ENCODE assay signal across 27 cellular contexts in genomic region chr2:10507106-10507505, GRCh38.
"Had no signal": no experiment of that assay in that cellular context is flagged by ENCODE, and none has a peak within 500 bp of the region (broad histone marks: within the 10 kb centered on the region; RNA-seq: fewer than 3 reads in every experiment).

No MANE protein-coding gene starts in this region.

- DNase-seq: activated CD4-positive, alpha-beta T cell treated with anti-CD3 and anti-CD28 coated beads, Interleukin-2, amount 10 ng/mL, durations not matched to agents 24 days and 14 days; activated naive CD4-positive, alpha-beta T cell treated with anti-CD3 and anti-CD28 coated beads for 36 hours; activated naive CD8-positive, alpha-beta T cell treated with anti-CD3 and anti-CD28 coated beads, Interleukin-2, amount 10 ng/mL, durations not matched to agents 7 days and 5 days; amniotic stem cell; colonic mucosa; effector memory CD8-positive, alpha-beta T cell; esophagus squamous epithelium; gastrocnemius medialis; hypothalamus; left cardiac atrium; mucosa of descending colon; nephron progenitor cell; nucleus accumbens; stimulated activated CD4-positive, alpha-beta T cell treated with anti-CD3 and anti-CD28 coated beads, Interleukin-2, amount 100 ng/mL, for 48 hours; stimulated activated naive CD4-positive, alpha-beta T cell; SW 1271 had no signal

- H3K4me3 Mint-ChIP-seq: activated CD4-positive, alpha-beta T cell treated with anti-CD3 and anti-CD28 coated beads, Interleukin-2, amount 10 ng/mL, durations not matched to agents 24 days and 14 days; activated naive CD4-positive, alpha-beta T cell treated with anti-CD3 and anti-CD28 coated beads for 36 hours; activated naive CD8-positive, alpha-beta T cell treated with anti-CD3 and anti-CD28 coated beads, Interleukin-2, amount 10 ng/mL, durations not matched to agents 7 days and 5 days; effector memory CD8-positive, alpha-beta T cell; memory B cell; nephron progenitor cell; type B pancreatic cell had no signal

- H3K27me3 ChIP-seq: breast epithelium, colonic mucosa, gastrocnemius medialis, right lobe of liver had no signal

- H3K4me3 ChIP-seq: breast epithelium, colonic mucosa, dorsolateral prefrontal cortex, esophagus squamous epithelium, gastrocnemius medialis, mucosa of descending colon, right lobe of liver, SK-N-MC, smooth muscle cell, thoracic aorta had no signal

- H3K9me3 ChIP-seq: breast epithelium, colonic mucosa, esophagus squamous epithelium, gastrocnemius medialis, mucosa of descending colon, right lobe of liver, thoracic aorta had no signal

- H3K9me3 Mint-ChIP-seq: activated CD4-positive, alpha-beta T cell treated with anti-CD3 and anti-CD28 coated beads, Interleukin-2, amount 10 ng/mL, durations not matched to agents 24 days and 14 days; activated naive CD4-positive, alpha-beta T cell treated with anti-CD3 and anti-CD28 coated beads for 36 hours; activated naive CD8-positive, alpha-beta T cell treated with anti-CD3 and anti-CD28 coated beads, Interleukin-2, amount 10 ng/mL, durations not matched to agents 7 days and 5 days; activated T-helper 2 cell treated with anti-CD3 and anti-CD28 coated beads, Interferon-gamma antibody, Interleukin-2, Interleukin-4, amounts not matched to agents 10 μg/mL and 5 μg/mL and 100 μg/mL, durations not matched to agents 14 hours and 24 hours and 36 hours; effector memory CD8-positive, alpha-beta T cell; memory B cell; nephron progenitor cell; type B pancreatic cell had no signal

- H3K27ac Mint-ChIP-seq: activated CD4-positive, alpha-beta T cell treated with anti-CD3 and anti-CD28 coated beads, Interleukin-2, amount 10 ng/mL, durations not matched to agents 24 days and 14 days; activated naive CD4-positive, alpha-beta T cell treated with anti-CD3 and anti-CD28 coated beads for 36 hours; activated naive CD8-positive, alpha-beta T cell treated with anti-CD3 and anti-CD28 coated beads, Interleukin-2, amount 10 ng/mL, durations not matched to agents 7 days and 5 days; activated T-helper 2 cell treated with anti-CD3 and anti-CD28 coated beads, Interferon-gamma antibody, Interleukin-2, Interleukin-4, amounts not matched to agents 10 μg/mL and 5 μg/mL and 100 μg/mL, durations not matched to agents 14 hours and 24 hours and 36 hours; memory B cell; nephron progenitor cell; type B pancreatic cell had no signal

- H3K27ac ChIP-seq: breast epithelium, colonic mucosa, dorsolateral prefrontal cortex, esophagus squamous epithelium, gastrocnemius medialis, right lobe of liver, SK-N-MC, thoracic aorta, VCaP had no signal

- H3K4me1 Mint-ChIP-seq: activated CD4-positive, alpha-beta T cell treated with anti-CD3 and anti-CD28 coated beads, Interleukin-2, amount 10 ng/mL, durations not matched to agents 24 days and 14 days; activated naive CD8-positive, alpha-beta T cell treated with anti-CD3 and anti-CD28 coated beads, Interleukin-2, amount 10 ng/mL, durations not matched to agents 7 days and 5 days; memory B cell had no signal

- H3K4me1 ChIP-seq: breast epithelium, colonic mucosa, esophagus squamous epithelium, gastrocnemius medialis, right lobe of liver had no signal

- H3K36me3 Mint-ChIP-seq: activated naive CD8-positive, alpha-beta T cell treated with anti-CD3 and anti-CD28 coated beads, Interleukin-2, amount 10 ng/mL, durations not matched to agents 7 days and 5 days; memory B cell; type B pancreatic cell had no signal

- H3K36me3 ChIP-seq: breast epithelium, colonic mucosa, esophagus squamous epithelium, gastrocnemius medialis, right lobe of liver, thoracic aorta had no signal

- ATAC-seq: activated CD4-positive, CD25-positive, alpha-beta regulatory T cell treated with anti-CD3 and anti-CD28 coated beads, Interleukin-2, amount 50 U/mL, for 24 hours; effector memory CD8-positive, alpha-beta T cell; gastrocnemius medialis; left cardiac atrium; mucosa of descending colon; right lobe of liver had no signal
